Comparison of ENCODE assay signal across 17 cellular contexts in genomic region chr15:36926422-36926815, GRCh38.
"Had no signal": no experiment of that assay in that cellular context is flagged by ENCODE, and none has a peak within 500 bp of the region (broad histone marks: within the 10 kb centered on the region; RNA-seq: fewer than 3 reads in every experiment).

No MANE protein-coding gene starts in this region.

- H3K4me3 ChIP-seq: adrenal gland, colonic mucosa, esophagus muscularis mucosa, neural progenitor cell, ovary, stomach, testis, upper lobe of left lung had no signal

- DNase-seq: activated CD4-positive, alpha-beta memory T cell treated with anti-CD3 and anti-CD28 coated beads, Interleukin-2, amount 10 ng/mL, durations not matched to agents 7 days and 5 days; activated CD4-positive, alpha-beta T cell treated with anti-CD3 and anti-CD28 coated beads for 4 hours; activated effector memory CD4-positive, alpha-beta T cell treated with anti-CD3 and anti-CD28 coated beads, Interleukin-2, amount 50 U/mL, for 16 hours; activated T-cell treated with anti-CD3 and anti-CD28 coated beads, Interleukin-2, amount 50 U/mL, for 48 hours; adrenal gland; central memory CD4-positive, alpha-beta T cell; colonic mucosa; mesenchymal stem cell; ovary; stimulated activated CD4-positive, alpha-beta T cell treated with anti-CD3 and anti-CD28 coated beads, Interleukin-12 subunit alpha, Interleukin-12 subunit beta, amount 100 ng/mL, for 4 hours; stimulated activated CD4-positive, alpha-beta T cell treated with anti-CD3 and anti-CD28 coated beads, Interleukin-2, amount 100 ng/mL, for 24 hours; stomach; T-helper 2 cell; testis; upper lobe of left lung had no signal

- H3K27me3 ChIP-seq: adrenal gland, colonic mucosa, esophagus muscularis mucosa, neural progenitor cell, ovary, stomach, testis, upper lobe of left lung had no signal

- H3K27ac ChIP-seq: colonic mucosa, esophagus muscularis mucosa, neural progenitor cell, ovary, stomach, testis, upper lobe of left lung had no signal

- H3K36me3 ChIP-seq: adrenal gland, colonic mucosa, neural progenitor cell, ovary, upper lobe of left lung had no signal

- H3K9me3 ChIP-seq: adrenal gland, colonic mucosa, esophagus muscularis mucosa, ovary, stomach, testis, upper lobe of left lung had no signal

- H3K4me1 ChIP-seq: colonic mucosa, testis, upper lobe of left lung had no signal
